8 cellular contexts compared by ENCODE assay signal in genomic region chr2:112644155-112644932, GRCh38. TPM values are rescaled to one million over a fixed set of nuclear protein-coding genes. Genes with fewer than 3 reads are reported as not detected.
A peak's percentile ranks its signal among the peaks of the same experiment; 100 is the strongest.
DNase-seq lines count a peak whose midpoint lies in the region; ATAC-seq and TF ChIP-seq lines count a peak whose summit lies in the region.

No MANE protein-coding gene starts in this region.

- H3K4me1 ChIP-seq in HUES48 (ENCODE audit: control insufficient read depth, insufficient read depth, low read length) (peaks cover 17% of the 10 kb centered on the region), tibial artery (peaks cover 0 to 42% (median 15%) of the 10 kb centered on the region in 4 donors)

- H3K27ac ChIP-seq in HUES48 (ENCODE audit: low read depth, low read length): peak overlapping the region; percentile 91
- H3K27ac ChIP-seq in tibial artery: peak overlapping the region; percentile 89 to 94

- peaks cover 9% of the 10 kb centered on the region; the same call in 1 of the 2 replicates for H3K27me3 ChIP-seq in HUES48 (ENCODE audit: control insufficient read depth, insufficient read depth, low read length)
- no peaks in the 10 kb centered on the region for H3K27me3 ChIP-seq in tibial artery

- H3K36me3 ChIP-seq in HUES48 (ENCODE audit: control insufficient read depth, insufficient read depth, low read length) (peaks cover 26% of the 10 kb centered on the region), tibial artery (peaks cover 0 to 11% (median 10%) of the 10 kb centered on the region in 3 donors)

- peak overlapping the region; percentile 62; the same call in 1 of the 2 replicates for H3K9ac ChIP-seq in HUES48 (ENCODE audit: low read depth, low read length)

- peak; percentile 40 for ATAC-seq in left lobe of liver
- ATAC-seq in HG03442 (IDR thresholded peaks at IDR 0.05; ENCODE audit: unreplicated experiment): no peak

- H3K4me3 ChIP-seq in AG09309 (ENCODE audit: control insufficient read depth, low read depth, low read length): peak overlapping the region; percentile 64
- H3K4me3 ChIP-seq in HUES48 (ENCODE audit: low read depth, low read length): peak overlapping the region; percentile 94
- peak overlapping the region; percentile 92 for H3K4me3 ChIP-seq in astrocyte of the cerebellum (ENCODE audit: low read depth, low read length)
- H3K4me3 ChIP-seq in tibial artery: peak overlapping the region; percentile 68 to 79

- intact Hi-C loops in tibial artery (cut with DNase I; ENCODE audit: low total_unique reads): loop anchor here (10.0 kb wide), 1 partner anchor 60 kb away; the partner anchor contains the start of gene CHCHD5

- TF ChIP-seq CTCF in AG09309 (IDR thresholded peaks at IDR 0.05; ENCODE audit: control insufficient read depth, insufficient read depth, low read depth, low read length, missing control alignments) (no peak), astrocyte of the cerebellum (IDR thresholded peaks at IDR 0.05; ENCODE audit: low read depth, low read length, missing control alignments) (no peak), tibial artery (IDR thresholded peaks at IDR 0.05) (no peak)

- DNase-seq in AG09309 (ENCODE audit: low read depth) (no peak), astrocyte of the cerebellum (ENCODE audit: low read depth) (no peak), left lobe of liver (ENCODE audit: low spot score) (peak; percentile 68), tibial artery (no peak), NCI-H187 (lab: John Stamatoyannopoulos, UW) (no peak)
- no peak for DNase-seq in stimulated activated CD4-positive, alpha-beta T cell treated with anti-CD3 and anti-CD28 coated beads, Interleukin-2, amount 100 ng/mL, for 48 hours

- in situ Hi-C loops in astrocyte of the cerebellum (cut with HindIII; ENCODE audit: low sequenced_read_pairs): no loop called here

- no peaks in the 10 kb centered on the region for H3K9me3 ChIP-seq in HUES48 (ENCODE audit: control insufficient read depth, insufficient read depth, low read length)
- no peaks in the 10 kb centered on the region for H3K9me3 ChIP-seq in tibial artery

RNA-seq across cellular contexts. Expression of gene SLC20A1, which starts 1.4 kb away (rescaled TPM):
- 12.9 TPM for total RNA-seq in left lobe of liver

RNA-seq across cellular contexts. Expression of gene CHCHD5, which starts 59.9 kb away (rescaled TPM):
- 21.2 TPM for total RNA-seq in left lobe of liver
